Comparison of ENCODE assay signal across 9 cellular contexts in the genomic region with DNA sequence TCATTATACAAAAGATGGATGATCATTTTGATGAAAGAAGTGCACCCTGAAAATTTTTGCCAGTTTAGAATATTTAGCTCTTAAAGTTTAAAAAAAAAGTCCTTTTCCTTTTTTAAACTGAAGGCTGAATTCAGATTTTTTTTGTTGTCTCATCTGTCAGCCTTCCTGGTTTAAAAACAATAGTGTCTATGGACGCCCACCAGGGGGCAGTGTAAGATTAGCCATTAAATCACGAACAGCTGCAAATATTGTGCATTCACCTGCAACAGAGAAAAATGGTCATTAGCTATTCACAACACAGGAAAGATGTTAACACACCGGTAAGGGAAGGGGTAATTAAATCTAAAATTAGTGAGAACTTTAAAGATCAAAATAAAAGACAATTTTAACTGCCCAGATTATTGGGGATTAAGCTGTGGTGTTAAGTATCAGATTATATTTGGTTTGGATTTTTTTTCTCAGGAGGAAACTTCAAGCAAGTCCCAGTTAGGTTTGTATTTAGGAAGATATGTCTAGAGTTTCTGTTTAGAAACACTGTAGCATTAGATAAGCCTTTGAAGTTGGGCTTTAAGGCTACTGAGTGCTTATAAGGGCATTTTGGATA. TPM values are rescaled to one million over a fixed set of nuclear protein-coding genes. Genes with fewer than 3 reads are reported as not detected.
DNase-seq lines count a peak whose midpoint lies in the region; ATAC-seq and TF ChIP-seq lines count a peak whose summit lies in the region.
"Had no signal": no experiment of that assay in that cellular context is flagged by ENCODE, and none has a peak within 500 bp of the region (broad histone marks: within the 10 kb centered on the region; RNA-seq: fewer than 3 reads in every experiment).

No MANE protein-coding gene starts in this region.

- no peaks in the 10 kb centered on the region for H3K9me3 Mint-ChIP-seq in nephron

- no peak for ATAC-seq in HG03521 (IDR thresholded peaks at IDR 0.05; ENCODE audit: unreplicated experiment)

- H3K27me3 Mint-ChIP-seq in nephron (ENCODE audit: low read depth): no peaks in the 10 kb centered on the region

- H3K27ac Mint-ChIP-seq in nephron: no peak overlapping the region

- TF ChIP-seq CTCF in epithelial cell of proximal tubule (conservative IDR thresholded peaks at IDR 0.05; ENCODE audit: low read depth, low read length): peak; percentile 67
- TF ChIP-seq CTCF in nephron (IDR thresholded peaks at IDR 0.05; ENCODE audit: unreplicated experiment in 3 of 3): peak; percentile 80 to 81 (median 80)

- H3K36me3 Mint-ChIP-seq in nephron (ENCODE audit: low read depth): no peaks in the 10 kb centered on the region

- H3K4me3 ChIP-seq in epithelial cell of proximal tubule (ENCODE audit: low read depth, low read length): no peak overlapping the region

- peaks cover 1% of the 10 kb centered on the region for H3K4me1 Mint-ChIP-seq in nephron

- H3K4me3 Mint-ChIP-seq in nephron: no peak overlapping the region

- DNase-seq in AML-193 (lab: John Stamatoyannopoulos, UW) (peak; percentile 13 to 39), HT-29 (ENCODE audit: low spot score) (peak; percentile 77), NOMO-1 treated with DMSO at 0.1 percent for 48 hours (lab: John Stamatoyannopoulos, UW; ENCODE audit: unreplicated experiment) (peak; percentile 48), epithelial cell of proximal tubule (ENCODE audit: low read depth) (no peak), substantia nigra (lab: John Stamatoyannopoulos, UW) (peak in 38 of 49 donors; percentile 0 to 68 (median 23))
- DNase-seq in activated CD8-positive, alpha-beta memory T cell treated with anti-CD3 and anti-CD28 coated beads, Interleukin-2, amount 50 U/mL, for 24 hours (ENCODE audit: extremely low read depth): peak; percentile 27

- H3K27ac ChIP-seq in substantia nigra (ENCODE audit: low read depth, low read length, poor library complexity, severe bottlenecking): no peak overlapping the region

RNA-seq across cellular contexts. Expression of a gene that starts 4.4 kb away (rescaled TPM):
- 8.1 and 9.7 TPM in 2 replicates for total RNA-seq in HT-29 (2014; rRNA removed; shearing (Covaris generic))
- 11.4 and 15.6 TPM in 2 replicates for total RNA-seq in epithelial cell of proximal tubule

RNA-seq across cellular contexts. Expression of a gene that starts 28.5 kb away (rescaled TPM):
- total RNA-seq in HT-29 (2014; rRNA removed; shearing (Covaris generic)): not detected in 2 replicates
- total RNA-seq in epithelial cell of proximal tubule: not detected in 2 replicates
- total RNA-seq: temporal lobe had no signal
